In genomic region chr1:170800243-170800642, GRCh38 we compare ENCODE assay signal across 38 cellular contexts.
"Had no signal": no experiment of that assay in that cellular context is flagged by ENCODE, and none has a peak within 500 bp of the region (broad histone marks: within the 10 kb centered on the region; RNA-seq: fewer than 3 reads in every experiment).

No MANE protein-coding gene starts in this region.

- H3K4me3 Mint-ChIP-seq: activated CD4-positive, alpha-beta memory T cell treated with anti-CD3 and anti-CD28 coated beads, Interleukin-2, amount 10 ng/mL, durations not matched to agents 7 days and 5 days; activated CD4-positive, alpha-beta T cell treated with anti-CD3 and anti-CD28 coated beads for 36 hours; activated CD4-positive, alpha-beta T cell treated with anti-CD3 and anti-CD28 coated beads, Interleukin-2, amount 10 ng/mL, durations not matched to agents 7 days and 5 days; activated CD8-positive, alpha-beta T cell treated with anti-CD3 and anti-CD28 coated beads, Interleukin-2, amount 10 ng/mL, durations not matched to agents 7 days and 5 days; activated naive CD4-positive, alpha-beta T cell treated with anti-CD3 and anti-CD28 coated beads for 36 hours; activated naive CD8-positive, alpha-beta T cell treated with anti-CD3 and anti-CD28 coated beads for 36 hours; activated T-cell treated with anti-CD3 and anti-CD28 coated beads, Interleukin-2, amount 50 U/mL, for 4 hours; activated T-cell treated with anti-CD3 and anti-CD28 coated beads, Interleukin-2, amount 50 U/mL, for 72 hours; activated T-helper 1 cell treated with anti-CD3 and anti-CD28 coated beads, Interleukin-12 subunit alpha, Interleukin-12 subunit beta, Interleukin-2, Interleukin-4 antibody, amounts not matched to agents 30 ng/mL and 10 ng/mL and 1 ng/mL, durations not matched to agents 14 hours and 24 hours and 36 hours; activated T-helper 17 cell treated with anti-CD3 and anti-CD28 coated beads, Interleukin-2, amount 50 U/mL, for 72 hours; T-helper 2 cell treated with Interferon-gamma antibody and Interleukin-4, amounts not matched to agents 5 μg/mL and 100 μg/mL, for 36 hours had no signal

- H3K9me3 ChIP-seq: adrenal gland, body of pancreas, breast epithelium had no signal

- DNase-seq: activated CD4-positive, alpha-beta memory T cell treated with anti-CD3 and anti-CD28 coated beads, Interleukin-2, amount 10 ng/mL, durations not matched to agents 7 days and 5 days; activated CD4-positive, alpha-beta T cell treated with anti-CD3 and anti-CD28 coated beads for 1 hour; activated CD4-positive, alpha-beta T cell treated with anti-CD3 and anti-CD28 coated beads for 36 hours; activated CD4-positive, alpha-beta T cell treated with anti-CD3 and anti-CD28 coated beads for 48 hours; activated CD4-positive, alpha-beta T cell treated with anti-CD3 and anti-CD28 coated beads, Interleukin-2, amount 10 ng/mL, durations not matched to agents 7 days and 5 days; activated CD4-positive, alpha-beta T cell treated with anti-CD3 and anti-CD28 coated beads, Interleukin-2, amount 50 U/mL, for 48 hours; activated CD4-positive, CD25-positive, alpha-beta regulatory T cell; activated CD8-positive, alpha-beta memory T cell treated with anti-CD3 and anti-CD28 coated beads for 24 hours; activated CD8-positive, alpha-beta memory T cell treated with anti-CD3 and anti-CD28 coated beads, Interleukin-2, amount 50 U/mL, for 4 hours; activated CD8-positive, alpha-beta T cell treated with anti-CD3 and anti-CD28 coated beads, Interleukin-2, amount 10 ng/mL, durations not matched to agents 7 days and 5 days; activated effector memory CD4-positive, alpha-beta T cell treated with anti-CD3 and anti-CD28 coated beads, Interleukin-2, amount 50 U/mL, for 16 hours; activated gamma-delta T cell treated with Interleukin-2 at 50 U/mL for 16 hours; activated naive CD4-positive, alpha-beta T cell; activated naive CD4-positive, alpha-beta T cell treated with anti-CD3 and anti-CD28 coated beads for 36 hours; activated naive CD4-positive, alpha-beta T cell treated with anti-CD3 and anti-CD28 coated beads, Interleukin-2, amount 50 U/mL, for 16 hours; activated naive CD8-positive, alpha-beta T cell treated with anti-CD3 and anti-CD28 coated beads for 36 hours; activated T-cell treated with anti-CD3 and anti-CD28 coated beads for 4 hours; activated T-cell treated with anti-CD3 and anti-CD28 coated beads, Interleukin-2, amount 50 U/mL, for 1 hour; activated T-cell treated with anti-CD3 and anti-CD28 coated beads, Interleukin-2, amount 50 U/mL, for 4 hours; activated T-cell treated with anti-CD3 and anti-CD28 coated beads, Interleukin-2, amount 50 U/mL, for 72 hours; adrenal gland; amniotic stem cell; aorta; body of pancreas; brain microvascular endothelial cell; central memory CD4-positive, alpha-beta T cell; T-helper 2 cell; T-helper 9 cell had no signal

- H3K9me3 Mint-ChIP-seq: activated CD4-positive, alpha-beta memory T cell treated with anti-CD3 and anti-CD28 coated beads, Interleukin-2, amount 10 ng/mL, durations not matched to agents 7 days and 5 days; activated CD4-positive, alpha-beta T cell treated with anti-CD3 and anti-CD28 coated beads, Interleukin-2, amount 10 ng/mL, durations not matched to agents 7 days and 5 days; activated naive CD4-positive, alpha-beta T cell treated with anti-CD3 and anti-CD28 coated beads for 36 hours; activated naive CD4-positive, alpha-beta T cell treated with anti-CD3 and anti-CD28 coated beads, Interleukin-2, amount 50 U/mL, for 72 hours; activated naive CD8-positive, alpha-beta T cell treated with anti-CD3 and anti-CD28 coated beads for 36 hours; activated T-cell treated with anti-CD3 and anti-CD28 coated beads, Interleukin-2, amount 50 U/mL, for 4 hours; activated T-cell treated with anti-CD3 and anti-CD28 coated beads, Interleukin-2, amount 50 U/mL, for 72 hours; activated T-helper 1 cell treated with anti-CD3 and anti-CD28 coated beads, Interleukin-12 subunit alpha, Interleukin-12 subunit beta, Interleukin-2, Interleukin-4 antibody, amounts not matched to agents 30 ng/mL and 10 ng/mL and 1 ng/mL, durations not matched to agents 14 hours and 24 hours and 36 hours; activated T-helper 17 cell treated with anti-CD3 and anti-CD28 coated beads, Interleukin-2, amount 50 U/mL, for 72 hours; T-helper 2 cell treated with Interferon-gamma antibody and Interleukin-4, amounts not matched to agents 5 μg/mL and 100 μg/mL, for 36 hours had no signal

- H3K27ac ChIP-seq: adrenal gland, body of pancreas, brain microvascular endothelial cell, breast epithelium, VCaP had no signal

- H3K36me3 Mint-ChIP-seq: activated naive CD4-positive, alpha-beta T cell treated with anti-CD3 and anti-CD28 coated beads, Interleukin-2, amount 50 U/mL, for 72 hours; activated naive CD8-positive, alpha-beta T cell treated with anti-CD3 and anti-CD28 coated beads for 36 hours had no signal

- H3K27ac Mint-ChIP-seq: activated CD4-positive, alpha-beta memory T cell treated with anti-CD3 and anti-CD28 coated beads, Interleukin-2, amount 10 ng/mL, durations not matched to agents 7 days and 5 days; activated CD4-positive, alpha-beta T cell treated with anti-CD3 and anti-CD28 coated beads for 36 hours; activated CD4-positive, alpha-beta T cell treated with anti-CD3 and anti-CD28 coated beads, Interleukin-2, amount 10 ng/mL, durations not matched to agents 7 days and 5 days; activated CD8-positive, alpha-beta T cell treated with anti-CD3 and anti-CD28 coated beads, Interleukin-2, amount 10 ng/mL, durations not matched to agents 7 days and 5 days; activated naive CD4-positive, alpha-beta T cell treated with anti-CD3 and anti-CD28 coated beads for 36 hours; activated naive CD4-positive, alpha-beta T cell treated with anti-CD3 and anti-CD28 coated beads, Interleukin-2, amount 50 U/mL, for 72 hours; activated naive CD8-positive, alpha-beta T cell treated with anti-CD3 and anti-CD28 coated beads for 36 hours; activated T-cell treated with anti-CD3 and anti-CD28 coated beads, Interleukin-2, amount 50 U/mL, for 72 hours; activated T-helper 1 cell treated with anti-CD3 and anti-CD28 coated beads, Interleukin-12 subunit alpha, Interleukin-12 subunit beta, Interleukin-2, Interleukin-4 antibody, amounts not matched to agents 30 ng/mL and 10 ng/mL and 1 ng/mL, durations not matched to agents 14 hours and 24 hours and 36 hours; activated T-helper 17 cell treated with anti-CD3 and anti-CD28 coated beads, Interleukin-2, amount 50 U/mL, for 72 hours; T-helper 2 cell treated with Interferon-gamma antibody and Interleukin-4, amounts not matched to agents 5 μg/mL and 100 μg/mL, for 36 hours had no signal

- H3K4me1 ChIP-seq: adrenal gland, body of pancreas, breast epithelium had no signal

- ATAC-seq: activated CD4-positive, alpha-beta T cell treated with anti-CD3 and anti-CD28 coated beads for 36 hours; activated CD4-positive, CD25-positive, alpha-beta regulatory T cell treated with anti-CD3 and anti-CD28 coated beads, Interleukin-2, amount 50 U/mL, for 24 hours; activated CD8-positive, alpha-beta T cell treated with anti-CD3 and anti-CD28 coated beads, Interleukin-2, amount 10 ng/mL, durations not matched to agents 7 days and 5 days; activated naive CD4-positive, alpha-beta T cell treated with anti-CD3 and anti-CD28 coated beads, Interleukin-2, amount 50 U/mL, for 72 hours; activated T-cell treated with anti-CD3 and anti-CD28 coated beads, Interleukin-2, amount 50 U/mL, for 4 hours; activated T-cell treated with anti-CD3 and anti-CD28 coated beads, Interleukin-2, amount 50 U/mL, for 72 hours; activated T-helper 17 cell treated with anti-CD3 and anti-CD28 coated beads, Interleukin-2, amount 50 U/mL, for 72 hours; body of pancreas had no signal

- H3K4me1 Mint-ChIP-seq: activated CD4-positive, alpha-beta memory T cell treated with anti-CD3 and anti-CD28 coated beads, Interleukin-2, amount 10 ng/mL, durations not matched to agents 7 days and 5 days; activated CD4-positive, alpha-beta T cell treated with anti-CD3 and anti-CD28 coated beads for 36 hours; activated CD4-positive, alpha-beta T cell treated with anti-CD3 and anti-CD28 coated beads, Interleukin-2, amount 10 ng/mL, durations not matched to agents 7 days and 5 days; activated naive CD8-positive, alpha-beta T cell treated with anti-CD3 and anti-CD28 coated beads for 36 hours; activated T-helper 17 cell treated with anti-CD3 and anti-CD28 coated beads, Interleukin-2, amount 50 U/mL, for 72 hours had no signal

- FAIRE-seq: astrocyte, colon, TTC549 had no signal

- H3K27me3 ChIP-seq: adrenal gland, body of pancreas, brain microvascular endothelial cell, breast epithelium had no signal
